In genomic region chr7:158579662-158580646, GRCh38 we compare ENCODE assay signal across 26 cellular contexts. TPM values are rescaled to one million over a fixed set of nuclear protein-coding genes. Genes with fewer than 3 reads are reported as not detected.
"Had no signal": no experiment of that assay in that cellular context is flagged by ENCODE, and none has a peak within 500 bp of the region (broad histone marks: within the 10 kb centered on the region; RNA-seq: fewer than 3 reads in every experiment).

No MANE protein-coding gene starts in this region.

- DNase-seq: colonic mucosa; effector CD8-positive, alpha-beta T cell; foreskin keratinocyte; glutamatergic neuron; heart right ventricle; hippocampal formation; left cardiac atrium; left lung; mesenchymal stem cell; naive thymus-derived CD4-positive, alpha-beta T cell; nephron progenitor cell; nucleus accumbens; ovary; retina; stimulated activated CD4-positive, alpha-beta T cell treated with anti-CD3 and anti-CD28 coated beads, Interleukin-4, amount 100 ng/mL, for 4 hours; stimulated activated naive CD8-positive, alpha-beta T cell treated with anti-CD3 and anti-CD28 coated beads, Interleukin-15, Interleukin-2, amounts not matched to agents 100 U/mL and 50 U/mL, for 24 hours; upper lobe of right lung; uterus had no signal

- H3K27ac Mint-ChIP-seq: dendritic cell treated with granulocyte-macrophage colony-stimulating factor and Interleukin-4, amounts not matched to agents 40 ng/mL and 50 ng/mL, for 4 days; mesothelial cell of epicardium; naive thymus-derived CD4-positive, alpha-beta T cell; nephron progenitor cell; stimulated activated memory B cell treated with anti-CD40 and anti-IgM and Interleukin-4, amounts not matched to agents 10 μg/mL and 1 μg/mL and 100 μg/mL, for 72 hours had no signal

- H3K4me1 ChIP-seq: colonic mucosa, esophagus muscularis mucosa, foreskin keratinocyte, gastroesophageal sphincter, heart right ventricle, left lung, tibial nerve, upper lobe of right lung, uterus had no signal

- H3K9me3 ChIP-seq: colonic mucosa, ovary had no signal

- H3K4me3 Mint-ChIP-seq: dendritic cell treated with granulocyte-macrophage colony-stimulating factor and Interleukin-4, amounts not matched to agents 40 ng/mL and 50 ng/mL, for 4 days; mesothelial cell of epicardium; naive thymus-derived CD4-positive, alpha-beta T cell; nephron progenitor cell; stimulated activated memory B cell treated with anti-CD40 and anti-IgM and Interleukin-4, amounts not matched to agents 10 μg/mL and 1 μg/mL and 100 μg/mL, for 72 hours had no signal

- H3K36me3 Mint-ChIP-seq: mesothelial cell of epicardium; stimulated activated memory B cell treated with anti-CD40 and anti-IgM and Interleukin-4, amounts not matched to agents 10 μg/mL and 1 μg/mL and 100 μg/mL, for 72 hours had no signal

- H3K36me3 ChIP-seq: colonic mucosa, esophagus muscularis mucosa, gastroesophageal sphincter, heart right ventricle, left lung, ovary, thoracic aorta, tibial nerve, upper lobe of right lung, uterus had no signal

- H3K4me1 Mint-ChIP-seq: mesothelial cell of epicardium, nephron progenitor cell had no signal

- H3K27ac ChIP-seq: esophagus muscularis mucosa, foreskin keratinocyte, gastroesophageal sphincter, heart right ventricle, left lung, ovary, thoracic aorta, tibial nerve, upper lobe of right lung, uterus had no signal

- ATAC-seq: foreskin keratinocyte; gastroesophageal sphincter; heart right ventricle; left cardiac atrium; left lung; naive thymus-derived CD4-positive, alpha-beta T cell; sciatic nerve; stimulated activated memory B cell treated with anti-CD40 and anti-IgM and Interleukin-4, amounts not matched to agents 10 μg/mL and 1 μg/mL and 100 μg/mL, for 72 hours; stimulated activated naive CD8-positive, alpha-beta T cell treated with anti-CD3 and anti-CD28 coated beads, Interleukin-15, Interleukin-2, amounts not matched to agents 100 U/mL and 50 U/mL, for 24 hours; upper lobe of right lung had no signal

- H3K4me3 ChIP-seq: colonic mucosa, esophagus muscularis mucosa, gastroesophageal sphincter, heart right ventricle, left lung, ovary, thoracic aorta, tibial nerve, upper lobe of right lung, uterus had no signal

- H3K27me3 ChIP-seq: colonic mucosa, foreskin keratinocyte, ovary, uterus had no signal

RNA-seq across cellular contexts. Expression of gene PTPRN2, which starts 7.7 kb away (rescaled TPM):
- total RNA-seq: foreskin keratinocyte had no signal
- polyA plus RNA-seq: foreskin keratinocyte had no signal
